ENCODE assay signal across 23 cellular contexts in genomic region chr17:4097165-4097960, GRCh38.
"Had no signal": no experiment of that assay in that cellular context is flagged by ENCODE, and none has a peak within 500 bp of the region (broad histone marks: within the 10 kb centered on the region; RNA-seq: fewer than 3 reads in every experiment).

No MANE protein-coding gene starts in this region.

- H3K9ac ChIP-seq: neural progenitor cell had no signal

- H3K27ac Mint-ChIP-seq: natural killer cell treated with Interleukin-12 subunit alpha and Interleukin-12 subunit beta and Interleukin-15 and Interleukin-18, amount 100 ng/mL, for 72 hours; neural progenitor cell had no signal

- H3K4me2 ChIP-seq: neural progenitor cell had no signal

- H3K9me3 ChIP-seq: gastrocnemius medialis, ovary, prostate gland, right lobe of liver, spleen, stomach, thoracic aorta, transverse colon had no signal

- H3K27me3 Mint-ChIP-seq: natural killer cell treated with Interleukin-12 subunit alpha and Interleukin-12 subunit beta and Interleukin-15 and Interleukin-18, amount 100 ng/mL, for 72 hours had no signal

- ATAC-seq: gastrocnemius medialis; left lobe of liver; natural killer cell treated with Interleukin-12 subunit alpha and Interleukin-12 subunit beta and Interleukin-15 and Interleukin-18, amount 100 ng/mL, for 72 hours; right lobe of liver had no signal

- H3K27ac ChIP-seq: coronary artery, dorsolateral prefrontal cortex, gastrocnemius medialis, neural progenitor cell, ovary, thoracic aorta had no signal

- H3K36me3 ChIP-seq: neural progenitor cell, ovary had no signal

- H3K4me3 Mint-ChIP-seq: natural killer cell treated with Interleukin-12 subunit alpha and Interleukin-12 subunit beta and Interleukin-15 and Interleukin-18, amount 100 ng/mL, for 72 hours; neural progenitor cell had no signal

- H3K4me3 ChIP-seq: coronary artery, dorsolateral prefrontal cortex, gastrocnemius medialis, neural progenitor cell, ovary, prostate gland, right lobe of liver, spleen, stomach, thoracic aorta, transverse colon had no signal

- H3K27me3 ChIP-seq: dorsolateral prefrontal cortex, gastrocnemius medialis, neural progenitor cell, ovary, right lobe of liver, spleen, stomach, transverse colon had no signal

- H3K9me3 Mint-ChIP-seq: natural killer cell treated with Interleukin-12 subunit alpha and Interleukin-12 subunit beta and Interleukin-15 and Interleukin-18, amount 100 ng/mL, for 72 hours; neural progenitor cell had no signal

- H2AFZ ChIP-seq: neural progenitor cell had no signal

- H3K4me1 Mint-ChIP-seq: neural progenitor cell had no signal

- H3K4me1 ChIP-seq: gastrocnemius medialis, neural progenitor cell, prostate gland, right lobe of liver had no signal

- DNase-seq: dorsolateral prefrontal cortex; effector CD8-positive, alpha-beta T cell; gastrocnemius medialis; glutamatergic neuron; islet precursor cell; nucleus accumbens; ovary; retina; right lobe of liver; spleen; stimulated activated CD4-positive, alpha-beta T cell treated with anti-CD3 and anti-CD28 coated beads, Interleukin-15, amount 100 ng/mL, for 24 hours; stimulated activated CD4-positive, alpha-beta T cell treated with anti-CD3 and anti-CD28 coated beads, Interleukin-1b, Interleukin-23, amount 100 ng/mL, for 48 hours; stimulated activated CD4-positive, alpha-beta T cell treated with anti-CD3 and anti-CD28 coated beads, Interleukin-4, amount 100 ng/mL, for 4 hours; stimulated activated naive CD4-positive, alpha-beta T cell; stomach; substantia nigra; transverse colon had no signal
